ENCODE assay signal across 11 cellular contexts in genomic region chr22:20203142-20204099, GRCh38. TPM values are rescaled to one million over a fixed set of nuclear protein-coding genes. Genes with fewer than 3 reads are reported as not detected.
A peak's percentile ranks its signal among the peaks of the same experiment; 100 is the strongest.
DNase-seq lines count a peak whose midpoint lies in the region; ATAC-seq and TF ChIP-seq lines count a peak whose summit lies in the region.
"Had no signal": no experiment of that assay in that cellular context is flagged by ENCODE, and none has a peak within 500 bp of the region (broad histone marks: within the 10 kb centered on the region; RNA-seq: fewer than 3 reads in every experiment).

No MANE protein-coding gene starts in this region.

- H3K4me3 ChIP-seq in aorta (ENCODE audit: low read length in 2 of 2): no peak overlapping the region
- H3K4me3 ChIP-seq: prostate gland had no signal

- H3K36me3 Mint-ChIP-seq in activated T-cell treated with anti-CD3 and anti-CD28 coated beads, Interleukin-2, amount 50 U/mL, for 24 hours (ENCODE audit: low read depth): peaks cover 2% of the 10 kb centered on the region
- peaks cover 2% of the 10 kb centered on the region for H3K36me3 Mint-ChIP-seq in activated CD8-positive, alpha-beta T cell treated with anti-CD3 and anti-CD28 coated beads for 36 hours (ENCODE audit: low read depth)
- H3K36me3 Mint-ChIP-seq in stimulated activated memory B cell treated with anti-CD40 and anti-IgM and Interleukin-4, amounts not matched to agents 10 μg/mL and 1 μg/mL and 100 μg/mL, for 72 hours: no peaks in the 10 kb centered on the region
- H3K36me3 Mint-ChIP-seq: stimulated activated effector memory CD8-positive, alpha-beta T cell treated with anti-CD3 and anti-CD28 coated beads, Interleukin-12 subunit alpha, Interleukin-12 subunit beta, amount 100 ng/mL, for 72 hours had no signal

- peaks cover 23% of the 10 kb centered on the region for H3K4me1 Mint-ChIP-seq in activated T-cell treated with anti-CD3 and anti-CD28 coated beads, Interleukin-2, amount 50 U/mL, for 24 hours (ENCODE audit: low read depth)
- H3K4me1 Mint-ChIP-seq in activated CD8-positive, alpha-beta T cell treated with anti-CD3 and anti-CD28 coated beads for 36 hours (ENCODE audit: low read depth): peaks cover 19% of the 10 kb centered on the region
- H3K4me1 Mint-ChIP-seq in stimulated activated memory B cell treated with anti-CD40 and anti-IgM and Interleukin-4, amounts not matched to agents 10 μg/mL and 1 μg/mL and 100 μg/mL, for 72 hours: peaks cover 25% of the 10 kb centered on the region

- no peak overlapping the region for H3K27ac ChIP-seq in aorta (ENCODE audit: low read depth in 1 of 2, low read length in 2 of 2)
- H3K27ac ChIP-seq: prostate gland had no signal

- H3K27me3 Mint-ChIP-seq in activated T-cell treated with anti-CD3 and anti-CD28 coated beads, Interleukin-2, amount 50 U/mL, for 24 hours: no peaks in the 10 kb centered on the region
- no peaks in the 10 kb centered on the region for H3K27me3 Mint-ChIP-seq in activated CD8-positive, alpha-beta T cell treated with anti-CD3 and anti-CD28 coated beads for 36 hours
- H3K27me3 Mint-ChIP-seq in stimulated activated memory B cell treated with anti-CD40 and anti-IgM and Interleukin-4, amounts not matched to agents 10 μg/mL and 1 μg/mL and 100 μg/mL, for 72 hours: peaks cover 3% of the 10 kb centered on the region

- POLR2A ChIA-PET in activated CD8-positive, alpha-beta T cell treated with anti-CD3 and anti-CD28 coated beads for 36 hours (lab: Charles Lee): no interaction called here

- peak; percentile 21 for ATAC-seq in aorta (ENCODE audit: low FRiP score)
- no peak for ATAC-seq in activated CD8-positive, alpha-beta T cell treated with anti-CD3 and anti-CD28 coated beads for 36 hours
- ATAC-seq in stimulated activated memory B cell treated with anti-CD40 and anti-IgM and Interleukin-4, amounts not matched to agents 10 μg/mL and 1 μg/mL and 100 μg/mL, for 72 hours: no peak
- ATAC-seq: stimulated activated effector memory CD8-positive, alpha-beta T cell treated with anti-CD3 and anti-CD28 coated beads, Interleukin-12 subunit alpha, Interleukin-12 subunit beta, amount 100 ng/mL, for 72 hours had no signal

- H3K36me3 ChIP-seq in aorta (ENCODE audit: control insufficient read depth in 1 of 2, insufficient read depth in 2 of 2, low read length in 1 of 2): no peaks in the 10 kb centered on the region
- H3K36me3 ChIP-seq: prostate gland had no signal

- DNase-seq in NCI-H748 (lab: John Stamatoyannopoulos, UW; ENCODE audit: unreplicated experiment) (peak; percentile 27), NCI-H748 treated with DMSO at 0.1 percent for 48 hours (lab: John Stamatoyannopoulos, UW) (no peak), cerebellar cortex (ENCODE audit: low spot score) (peak; percentile 91), kidney tubule cell (ENCODE audit: low spot score) (peak; percentile 78), aorta (no peak)
- DNase-seq in activated T-cell treated with anti-CD3 and anti-CD28 coated beads, Interleukin-2, amount 50 U/mL, for 24 hours: no peak
- DNase-seq in activated CD8-positive, alpha-beta T cell treated with anti-CD3 and anti-CD28 coated beads for 36 hours: no peak
- DNase-seq: activated gamma-delta T cell treated with Interleukin-2 at 50 U/mL for 16 hours had no signal

- CTCF ChIA-PET in activated CD8-positive, alpha-beta T cell treated with anti-CD3 and anti-CD28 coated beads for 36 hours (lab: Charles Lee): no interaction called here

- no peak overlapping the region for H3K27ac Mint-ChIP-seq in activated T-cell treated with anti-CD3 and anti-CD28 coated beads, Interleukin-2, amount 50 U/mL, for 24 hours
- H3K27ac Mint-ChIP-seq in activated CD8-positive, alpha-beta T cell treated with anti-CD3 and anti-CD28 coated beads for 36 hours: no peak overlapping the region
- H3K27ac Mint-ChIP-seq in stimulated activated memory B cell treated with anti-CD40 and anti-IgM and Interleukin-4, amounts not matched to agents 10 μg/mL and 1 μg/mL and 100 μg/mL, for 72 hours: no peak overlapping the region
- H3K27ac Mint-ChIP-seq: stimulated activated effector memory CD8-positive, alpha-beta T cell treated with anti-CD3 and anti-CD28 coated beads, Interleukin-12 subunit alpha, Interleukin-12 subunit beta, amount 100 ng/mL, for 72 hours had no signal

- H3K4me3 Mint-ChIP-seq in activated T-cell treated with anti-CD3 and anti-CD28 coated beads, Interleukin-2, amount 50 U/mL, for 24 hours: no peak overlapping the region
- H3K4me3 Mint-ChIP-seq in activated CD8-positive, alpha-beta T cell treated with anti-CD3 and anti-CD28 coated beads for 36 hours: no peak overlapping the region
- no peak overlapping the region for H3K4me3 Mint-ChIP-seq in stimulated activated memory B cell treated with anti-CD40 and anti-IgM and Interleukin-4, amounts not matched to agents 10 μg/mL and 1 μg/mL and 100 μg/mL, for 72 hours
- H3K4me3 Mint-ChIP-seq: stimulated activated effector memory CD8-positive, alpha-beta T cell treated with anti-CD3 and anti-CD28 coated beads, Interleukin-12 subunit alpha, Interleukin-12 subunit beta, amount 100 ng/mL, for 72 hours had no signal

- no peak for TF ChIP-seq CTCF in activated CD8-positive, alpha-beta T cell treated with anti-CD3 and anti-CD28 coated beads for 36 hours (IDR thresholded peaks at IDR 0.05)

- peaks cover 0 to 2% of the 10 kb centered on the region in 2 donors for H3K4me1 ChIP-seq in aorta (ENCODE audit: control insufficient read depth in 1 of 2, insufficient read depth in 2 of 2, low read length in 2 of 2)

- intact Hi-C loops in aorta (cut with DNase I): no loop called here
- intact Hi-C loops in activated CD8-positive, alpha-beta T cell treated with anti-CD3 and anti-CD28 coated beads for 36 hours (cut with micrococcal nuclease): no loop called here

- 62% methylated on average over 13 of the region's 13 CpGs for WGBS in aorta, 2 donors

- H3K9me3 Mint-ChIP-seq in activated T-cell treated with anti-CD3 and anti-CD28 coated beads, Interleukin-2, amount 50 U/mL, for 24 hours: no peaks in the 10 kb centered on the region
- H3K9me3 Mint-ChIP-seq in activated CD8-positive, alpha-beta T cell treated with anti-CD3 and anti-CD28 coated beads for 36 hours: no peaks in the 10 kb centered on the region
- H3K9me3 Mint-ChIP-seq in stimulated activated memory B cell treated with anti-CD40 and anti-IgM and Interleukin-4, amounts not matched to agents 10 μg/mL and 1 μg/mL and 100 μg/mL, for 72 hours: no peaks in the 10 kb centered on the region
- H3K9me3 Mint-ChIP-seq: stimulated activated effector memory CD8-positive, alpha-beta T cell treated with anti-CD3 and anti-CD28 coated beads, Interleukin-12 subunit alpha, Interleukin-12 subunit beta, amount 100 ng/mL, for 72 hours had no signal

- no peaks in the 10 kb centered on the region for H3K27me3 ChIP-seq in aorta (ENCODE audit: control insufficient read depth in 1 of 2, insufficient read depth in 2 of 2, low read length in 1 of 2)

- no peaks in the 10 kb centered on the region for H3K9me3 ChIP-seq in aorta (ENCODE audit: control insufficient read depth, low read length)
- H3K9me3 ChIP-seq: prostate gland had no signal

RNA-seq across cellular contexts. Expression of gene CCDC188, which starts 52.6 kb away (rescaled TPM):
- total RNA-seq in aorta: 1 to 10 TPM in 1 of 2 donors, under 1 TPM in 1; 0.78 to 4.0 TPM
- polyA plus RNA-seq in aorta: not detected
- total RNA-seq in activated CD8-positive, alpha-beta T cell treated with anti-CD3 and anti-CD28 coated beads for 36 hours: not detected

Comparison
In these comparisons a context has a peak if more than half of its experiments do, and no peak if none do; other contexts are left out.
1. DNase-seq: peak in NCI-H748 (single experiment), cerebellar cortex (single experiment) and kidney tubule cell (single experiment); none in NCI-H748 treated with DMSO at 0.1 percent for 48 hours (single experiment), aorta (0 of 2), activated T-cell treated with anti-CD3 and anti-CD28 coated beads, Interleukin-2, amount 50 U/mL, for 24 hours (single experiment) and activated CD8-positive, alpha-beta T cell treated with anti-CD3 and anti-CD28 coated beads for 36 hours (single experiment).